3 cellular contexts compared by ENCODE assay signal in genomic region chr7:101264102-101264706, GRCh38.
A peak's percentile ranks its signal among the peaks of the same experiment; 100 is the strongest.
TF ChIP-seq lines count a peak whose summit lies in the region.

No MANE protein-coding gene starts in this region.

TF ChIP-seq in IMR-90, 13 proteins besides CTCF, POLR2A, EP300 and RAD21:
- TF ChIP-seq USF2 (IDR thresholded peaks at IDR 0.05; ENCODE audit: low read depth, low read length), result peak; percentile 40; the same call in 1 of the 2 replicates
TF ChIP-seq in IMR-90: peak in this region for 1; not testable (repeated sequence) for 12.

TF ChIP-seq in WTC11, 78 proteins besides CTCF, POLR2A, EP300 and RAD21:
- 0 out of 2 replicates have a peak, but pooled peaks have one; percentile 63 for TF ChIP-seq ZNF512 (CRISPR knock-in tag; IDR thresholded peaks at IDR 0.05; ENCODE audit: borderline replicate concordance)
- TF ChIP-seq, protein P1, sequence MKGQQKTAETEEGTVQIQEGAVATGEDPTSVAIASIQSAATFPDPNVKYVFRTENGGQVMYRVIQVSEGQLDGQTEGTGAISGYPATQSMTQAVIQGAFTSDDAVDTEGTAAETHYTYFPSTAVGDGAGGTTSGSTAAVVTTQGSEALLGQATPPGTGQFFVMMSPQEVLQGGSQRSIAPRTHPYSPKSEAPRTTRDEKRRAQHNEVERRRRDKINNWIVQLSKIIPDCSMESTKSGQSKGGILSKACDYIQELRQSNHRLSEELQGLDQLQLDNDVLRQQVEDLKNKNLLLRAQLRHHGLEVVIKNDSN (CRISPR knock-in tag; IDR thresholded peaks at IDR 0.05), result peak; percentile 24; the same call in 1 of the 2 replicates

TF ChIP-seq in HepG2, 621 proteins besides CTCF, POLR2A, EP300 and RAD21:
- TF ChIP-seq MNT (IDR thresholded peaks at IDR 0.05), result peak; percentile 95
- peak; percentile 14 for TF ChIP-seq HNRNPK (IDR thresholded peaks at IDR 0.05; ENCODE audit: low read depth, low read length, poor library complexity, severe bottlenecking)
